Comparison of ENCODE assay signal across 1 cellular context in the genomic region with DNA sequence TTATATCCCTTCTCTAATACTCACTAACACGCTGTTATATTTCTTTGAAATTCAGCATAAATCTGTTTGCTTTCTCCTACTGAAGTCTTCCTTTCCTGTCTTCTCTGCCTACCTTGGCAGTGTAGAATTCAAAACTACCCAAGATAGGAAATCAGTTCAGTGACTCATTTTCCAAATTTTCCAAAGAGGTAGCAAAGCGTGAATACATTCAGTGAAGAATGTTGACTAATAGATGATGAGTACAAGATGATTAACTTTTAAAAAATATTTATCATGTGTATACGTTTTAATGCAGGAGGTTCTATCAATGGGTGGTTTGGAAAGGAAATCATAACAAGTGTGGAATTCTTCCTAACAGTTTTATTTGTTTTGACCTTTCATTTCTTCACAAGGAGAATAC.
TF ChIP-seq lines count a peak whose summit lies in the region.

No MANE protein-coding gene starts in this region.

TF ChIP-seq in IMR-90, 13 proteins besides CTCF, POLR2A, EP300 and RAD21 (continued from another document):
- TF ChIP-seq MXI1 (IDR thresholded peaks at IDR 0.05; ENCODE audit: borderline replicate concordance, low read depth, low read length) (no peak), MAZ (IDR thresholded peaks at IDR 0.05; ENCODE audit: borderline replicate concordance, low read depth, low read length) (no peak), RFX5 (IDR thresholded peaks at IDR 0.05; ENCODE audit: low read depth, low read length) (no peak), BHLHE40 (IDR thresholded peaks at IDR 0.05; ENCODE audit: low read depth, low read length) (no peak)
- TF ChIP-seq, protein P1, sequence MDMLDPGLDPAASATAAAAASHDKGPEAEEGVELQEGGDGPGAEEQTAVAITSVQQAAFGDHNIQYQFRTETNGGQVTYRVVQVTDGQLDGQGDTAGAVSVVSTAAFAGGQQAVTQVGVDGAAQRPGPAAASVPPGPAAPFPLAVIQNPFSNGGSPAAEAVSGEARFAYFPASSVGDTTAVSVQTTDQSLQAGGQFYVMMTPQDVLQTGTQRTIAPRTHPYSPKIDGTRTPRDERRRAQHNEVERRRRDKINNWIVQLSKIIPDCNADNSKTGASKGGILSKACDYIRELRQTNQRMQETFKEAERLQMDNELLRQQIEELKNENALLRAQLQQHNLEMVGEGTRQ (IDR thresholded peaks at IDR 0.05; ENCODE audit: low read depth, low read length): no peak
